ENCODE assay signal across 24 cellular contexts in genomic region chr11:45569776-45570175, GRCh38.
"Had no signal": no experiment of that assay in that cellular context is flagged by ENCODE, and none has a peak within 500 bp of the region (broad histone marks: within the 10 kb centered on the region; RNA-seq: fewer than 3 reads in every experiment).

No MANE protein-coding gene starts in this region.

- DNase-seq: cortex of kidney; effector CD8-positive, alpha-beta T cell; effector memory CD8-positive, alpha-beta T cell; endodermal cell; erythroblast; esophagus squamous epithelium; foreskin fibroblast; foreskin melanocyte; gastrocnemius medialis; glutamatergic neuron; head of caudate nucleus; heart right ventricle; hippocampal formation; left cardiac atrium; left lung; left ventricle myocardium superior; lower lobe of right lung; mesenchymal stem cell; mucosa of descending colon; naive B cell; naive thymus-derived CD8-positive, alpha-beta T cell had no signal

- H3K4me3 ChIP-seq: esophagus squamous epithelium, gastrocnemius medialis, heart right ventricle, left lung, lower lobe of right lung, mucosa of descending colon had no signal

- H3K9me3 Mint-ChIP-seq: dendritic cell treated with granulocyte-macrophage colony-stimulating factor and Interleukin-4, amounts not matched to agents 40 ng/mL and 50 ng/mL, for 4 days; effector memory CD8-positive, alpha-beta T cell; endodermal cell; mesothelial cell of epicardium; naive thymus-derived CD8-positive, alpha-beta T cell had no signal

- H3K4me1 ChIP-seq: esophagus squamous epithelium, gastrocnemius medialis, heart right ventricle, left lung, lower lobe of right lung had no signal

- H3K36me3 ChIP-seq: esophagus squamous epithelium, gastrocnemius medialis, heart right ventricle, left lung, lower lobe of right lung had no signal

- H3K27me3 ChIP-seq: gastrocnemius medialis had no signal

- H3K27ac ChIP-seq: epithelial cell of prostate, esophagus squamous epithelium, gastrocnemius medialis, heart right ventricle, left lung, lower lobe of right lung had no signal

- H3K9me3 ChIP-seq: esophagus squamous epithelium, gastrocnemius medialis, heart right ventricle, left lung, lower lobe of right lung, mucosa of descending colon had no signal

- H3K4me3 Mint-ChIP-seq: dendritic cell treated with granulocyte-macrophage colony-stimulating factor and Interleukin-4, amounts not matched to agents 40 ng/mL and 50 ng/mL, for 4 days; effector memory CD8-positive, alpha-beta T cell; endodermal cell; mesothelial cell of epicardium; naive B cell; naive thymus-derived CD8-positive, alpha-beta T cell had no signal

- H3K36me3 Mint-ChIP-seq: mesothelial cell of epicardium; naive B cell; naive thymus-derived CD8-positive, alpha-beta T cell had no signal

- H3K27ac Mint-ChIP-seq: dendritic cell treated with granulocyte-macrophage colony-stimulating factor and Interleukin-4, amounts not matched to agents 40 ng/mL and 50 ng/mL, for 4 days; effector memory CD8-positive, alpha-beta T cell; endodermal cell; mesothelial cell of epicardium; naive thymus-derived CD8-positive, alpha-beta T cell had no signal

- H3K4me1 Mint-ChIP-seq: mesothelial cell of epicardium; naive B cell; naive thymus-derived CD8-positive, alpha-beta T cell had no signal
